In the genomic region with DNA sequence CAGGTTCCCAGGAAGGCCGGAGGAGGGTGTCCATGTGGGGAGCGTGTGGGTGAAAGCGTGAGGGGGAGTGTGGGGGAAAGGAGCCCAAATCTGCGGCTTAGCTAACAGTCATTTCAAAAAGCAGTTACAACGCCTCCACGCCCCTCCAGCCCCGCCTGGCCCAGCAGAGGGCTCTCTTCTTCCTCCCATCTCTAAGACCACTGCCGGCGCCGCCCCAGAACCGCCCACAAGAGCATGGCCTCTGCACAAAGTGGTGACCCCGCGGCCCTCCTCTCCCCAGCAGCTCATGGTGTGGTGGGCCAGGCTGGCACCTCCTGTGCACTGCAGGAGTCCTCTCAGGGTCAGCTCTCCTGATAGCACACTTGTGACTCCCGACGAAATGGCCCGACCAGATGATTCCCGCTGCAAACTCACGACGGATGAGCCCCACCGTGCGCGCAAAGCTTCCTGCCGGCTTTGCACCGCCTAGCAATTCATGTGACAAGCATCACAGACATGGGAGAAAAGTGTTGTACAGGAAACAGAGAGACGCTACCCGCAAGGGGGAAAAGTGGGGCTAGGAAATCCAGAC, we compare ENCODE assay signal across 8 cellular contexts. TPM values are rescaled to one million over a fixed set of nuclear protein-coding genes. Genes with fewer than 3 reads are reported as not detected.
A peak's percentile ranks its signal among the peaks of the same experiment; 100 is the strongest.
DNase-seq lines count a peak whose midpoint lies in the region; FAIRE-seq and TF ChIP-seq lines count a peak whose summit lies in the region.

No MANE protein-coding gene starts in this region.

- H3K27ac ChIP-seq in kidney (ENCODE audit: low read depth in 2 of 2, low read length in 2 of 2): peak overlapping the region in 1 of 2 donors; percentile 17

- H3K9me3 ChIP-seq in kidney (ENCODE audit: control insufficient read depth in 1 of 2, low read length in 2 of 2): no peaks in the 10 kb centered on the region

- peaks cover 0 to 2% of the 10 kb centered on the region in 2 donors for H3K4me1 ChIP-seq in kidney (ENCODE audit: control insufficient read depth in 1 of 2, insufficient read depth in 1 of 2, low read depth in 1 of 2, low read length in 2 of 2)

- no peak overlapping the region for H3K9ac ChIP-seq in kidney (ENCODE audit: low read length in 2 of 2)

- H3K36me3 Mint-ChIP-seq in HFFc6 (ENCODE audit: low read depth): peaks cover 4% of the 10 kb centered on the region; the same call in 1 of the 2 replicates

- FAIRE-seq in kidney (lab: Jason Lieb, UNC): no peak

- DNase-seq in HFFc6 (peak; percentile 28), NCI-H1092 (lab: John Stamatoyannopoulos, UW) (peak; percentile 64), kidney (peak; percentile 94), T1000 (lab: John Stamatoyannopoulos, UW) (no peak)
- peak; percentile 61 to 83 (median 68) for DNase-seq in activated CD4-positive, CD25-positive, alpha-beta regulatory T cell (lab: John Stamatoyannopoulos, UW)
- peak; percentile 76 for DNase-seq in central memory CD4-positive, alpha-beta T cell
- peak; percentile 92 for DNase-seq in stimulated activated CD4-positive, alpha-beta T cell treated with anti-CD3 and anti-CD28 coated beads, Interleukin-15, amount 100 ng/mL, for 24 hours

- TF ChIP-seq CTCF in GM12875 (IDR thresholded peaks at IDR 0.05; ENCODE audit: borderline replicate concordance, insufficient read depth, low read depth, low read length) (peak; percentile 78), HFFc6 (IDR thresholded peaks at IDR 0.05) (peak; percentile 74), kidney (IDR thresholded peaks at IDR 0.05; ENCODE audit: borderline replicate concordance, extremely low read depth, insufficient read depth) (peak; percentile 60)

- H3K9me3 Mint-ChIP-seq in HFFc6: no peaks in the 10 kb centered on the region

- peak overlapping the region; percentile 83 for H3K27ac Mint-ChIP-seq in HFFc6

- peak overlapping the region; percentile 91 for H3K4me3 Mint-ChIP-seq in HFFc6

- no peaks in the 10 kb centered on the region for H3K36me3 ChIP-seq in kidney (ENCODE audit: control insufficient read depth in 1 of 2, insufficient read depth in 2 of 2, low read length in 2 of 2)

- H3K27me3 Mint-ChIP-seq in HFFc6 (ENCODE audit: insufficient read depth): peaks cover 1% of the 10 kb centered on the region; the same call in 1 of the 2 replicates

- intact Hi-C loops in kidney (cut with DNase I): loop anchor here (10.0 kb wide), 1 partner anchor 113 kb away; no protein-coding TSS in a partner anchor

- peak overlapping the region; percentile 63 for H3K4me3 ChIP-seq in GM12875 (ENCODE audit: low read depth, low read length)
- peak overlapping the region; percentile 64 for H3K4me3 ChIP-seq in kidney (ENCODE audit: low read length in 2 of 2)

- H3K4me1 Mint-ChIP-seq in HFFc6 (ENCODE audit: low read depth): peaks cover 18% of the 10 kb centered on the region

RNA-seq across cellular contexts. Expression of gene HUS1, which starts 12.4 kb away (rescaled TPM):
- total RNA-seq in HFFc6 (2021; fragmentation: NEBNext Ultra II Directional; extraction: Animal tissue kit (Norgen Biotek cat#: 25700)): 10 to 100 TPM; 27.8 to 39.2 (median 34.6) TPM
- 29.5 TPM for total RNA-seq in kidney
- 13.4 TPM for polyA plus RNA-seq in kidney (ENCODE audit: insufficient read depth, low read depth, low replicate concordance)

RNA-seq across cellular contexts. Expression of gene SUN3, which starts 37.1 kb away (rescaled TPM):
- total RNA-seq in HFFc6 (2021; fragmentation: NEBNext Ultra II Directional; extraction: Animal tissue kit (Norgen Biotek cat#: 25700)): 1 to 10 TPM in 4 of 6 experiments, not detected in 2; 1.1 to 2.1 (median 1.7) TPM
- total RNA-seq in kidney: 0.54 TPM
- not detected for polyA plus RNA-seq in kidney (ENCODE audit: insufficient read depth, low read depth, low replicate concordance)

RNA-seq across cellular contexts. Expression of gene C7orf57, which starts 43.5 kb away (rescaled TPM):
- total RNA-seq in HFFc6 (2021; fragmentation: NEBNext Ultra II Directional; extraction: Animal tissue kit (Norgen Biotek cat#: 25700)): under 1 TPM in 1 of 6 experiments, not detected in 5; 0.14 TPM
- total RNA-seq in kidney: 0.63 TPM
- polyA plus RNA-seq in kidney (ENCODE audit: insufficient read depth, low read depth, low replicate concordance): not detected

RNA-seq across cellular contexts. Expression of gene PKD1L1, which starts 43.6 kb away (rescaled TPM):
- under 1 TPM in 2 of 6 experiments, not detected in 4; 0.03 to 0.14 TPM for total RNA-seq in HFFc6 (2021; fragmentation: NEBNext Ultra II Directional; extraction: Animal tissue kit (Norgen Biotek cat#: 25700))
- total RNA-seq in kidney: 0.82 TPM
- 0.32 TPM for polyA plus RNA-seq in kidney (ENCODE audit: insufficient read depth, low read depth, low replicate concordance)
